In genomic region chr16:57024894-57025680, GRCh38 we compare ENCODE assay signal across 20 cellular contexts. TPM values are rescaled to one million over a fixed set of nuclear protein-coding genes. Genes with fewer than 3 reads are reported as not detected.
A peak's percentile ranks its signal among the peaks of the same experiment; 100 is the strongest.
DNase-seq lines count a peak whose midpoint lies in the region; ATAC-seq, FAIRE-seq and TF ChIP-seq lines count a peak whose summit lies in the region.
"Had no signal": no experiment of that assay in that cellular context is flagged by ENCODE, and none has a peak within 500 bp of the region (broad histone marks: within the 10 kb centered on the region; RNA-seq: fewer than 3 reads in every experiment).

No MANE protein-coding gene starts in this region.

- H3K4me3 Mint-ChIP-seq in CD14-positive monocyte = peak overlapping the region in 1 of 2 donors; percentile 30
- H3K4me3 Mint-ChIP-seq in naive thymus-derived CD8-positive, alpha-beta T cell = peak overlapping the region in 7 of 10 donors; percentile 22 to 87 (median 61)
- H3K4me3 Mint-ChIP-seq: activated CD4-positive, alpha-beta T cell treated with anti-CD3 and anti-CD28 coated beads, Interleukin-2, amount 10 ng/mL, durations not matched to agents 24 days and 14 days; stimulated activated naive CD8-positive, alpha-beta T cell treated with anti-CD3 and anti-CD28 coated beads, Interleukin-15, Interleukin-2, amounts not matched to agents 100 ng/mL and 50 ng/mL, for 24 hours had no signal

- DNase-seq in CD14-positive monocyte (ENCODE audit: low spot score) (no peak), GM12892 (ENCODE audit: insufficient read length) (no peak), SKM-1 treated with dmso at 0.1 percent for 144 hours (lab: John Stamatoyannopoulos, UW; ENCODE audit: unreplicated experiment) (peak; percentile 38), coronary artery (ENCODE audit: low spot score) (no peak), HuH-7 (ENCODE audit: low spot score) (no peak)
- DNase-seq in naive thymus-derived CD8-positive, alpha-beta T cell = no peak
- DNase-seq: activated CD4-positive, alpha-beta T cell treated with anti-CD3 and anti-CD28 coated beads, Interleukin-2, amount 10 ng/mL, durations not matched to agents 24 days and 14 days; activated naive CD4-positive, alpha-beta T cell; COR-L47; kidney; NCI-H1048; NCI-H2081 treated with DMSO at 0.1 percent for 48 hours; NCI-H510A; pancreas; stimulated activated CD4-positive, alpha-beta T cell treated with anti-CD3 and anti-CD28 coated beads, Interleukin-1b, Interleukin-23, amount 100 ng/mL, for 48 hours had no signal

- TF ChIP-seq CTCF in CD14-positive monocyte (IDR thresholded peaks at IDR 0.05) = no peak
- no peak for TF ChIP-seq CTCF in coronary artery (IDR thresholded peaks at IDR 0.05)

- no peak for ATAC-seq in naive thymus-derived CD8-positive, alpha-beta T cell
- ATAC-seq in HG02852 (IDR thresholded peaks at IDR 0.05; ENCODE audit: unreplicated experiment) = no peak
- ATAC-seq in activated CD4-positive, CD25-positive, alpha-beta regulatory T cell treated with anti-CD3 and anti-CD28 coated beads, Interleukin-2, amount 50 U/mL, for 24 hours = no peak

- TF ChIP-seq POLR2A in GM12892 (IDR thresholded peaks at IDR 0.05; ENCODE audit: low read depth, low read length) = 0 out of 2 replicates have a peak, but pooled peaks have one; percentile 25

- H3K4me1 Mint-ChIP-seq in CD14-positive monocyte = peaks cover 62% of the 10 kb centered on the region
- H3K4me1 Mint-ChIP-seq in naive thymus-derived CD8-positive, alpha-beta T cell = peaks cover 64 to 98% (median 96%) of the 10 kb centered on the region in 4 donors

- POLR2A ChIA-PET in naive thymus-derived CD8-positive, alpha-beta T cell (lab: Charles Lee) = interaction anchor here (1.3 to 15.3 kb wide), 7 partner anchors 11 to 94 kb away, joined by 3 to 319 read pairs (median 27); partner anchors contain the start of genes HERPUD1 and NLRC5

- no peak for FAIRE-seq in GM12892 (lab: Jason Lieb, UNC)
- FAIRE-seq: H54, kidney, pancreas had no signal

- H3K4me3 ChIP-seq in coronary artery = no peak overlapping the region
- H3K4me3 ChIP-seq: pancreas, tibial nerve had no signal

- H3K36me3 Mint-ChIP-seq in CD14-positive monocyte = peaks cover 77 to 80% of the 10 kb centered on the region in 2 donors
- peaks cover 0 to 83% (median 39%) of the 10 kb centered on the region in 3 donors for H3K36me3 Mint-ChIP-seq in naive thymus-derived CD8-positive, alpha-beta T cell

- H3K27me3 Mint-ChIP-seq in CD14-positive monocyte (ENCODE audit: low read depth in 3 of 3) = no peaks in the 10 kb centered on the region
- H3K27me3 Mint-ChIP-seq in naive thymus-derived CD8-positive, alpha-beta T cell = no peaks in the 10 kb centered on the region
- H3K27me3 Mint-ChIP-seq: activated CD4-positive, alpha-beta T cell treated with anti-CD3 and anti-CD28 coated beads, Interleukin-2, amount 10 ng/mL, durations not matched to agents 24 days and 14 days; stimulated activated naive CD8-positive, alpha-beta T cell treated with anti-CD3 and anti-CD28 coated beads, Interleukin-15, Interleukin-2, amounts not matched to agents 100 ng/mL and 50 ng/mL, for 24 hours had no signal

- intact Hi-C loops in CD14-positive monocyte (cut with micrococcal nuclease) = no loop called here

- peak overlapping the region; percentile 60 to 84 (median 75) for H3K27ac Mint-ChIP-seq in CD14-positive monocyte
- H3K27ac Mint-ChIP-seq in naive thymus-derived CD8-positive, alpha-beta T cell = peak overlapping the region in 9 of 10 donors; percentile 20 to 96 (median 85)

- peaks cover 0 to 1% (median 0%) of the 10 kb centered on the region in 7 donors for H3K9me3 Mint-ChIP-seq in CD14-positive monocyte
- H3K9me3 Mint-ChIP-seq in naive thymus-derived CD8-positive, alpha-beta T cell = peaks cover 0 to 4% (median 0%) of the 10 kb centered on the region in 9 donors
- H3K9me3 Mint-ChIP-seq: stimulated activated naive CD8-positive, alpha-beta T cell treated with anti-CD3 and anti-CD28 coated beads, Interleukin-15, Interleukin-2, amounts not matched to agents 100 ng/mL and 50 ng/mL, for 24 hours had no signal

- H3K27ac ChIP-seq in coronary artery = no peak overlapping the region
- H3K27ac ChIP-seq: pancreas, tibial nerve had no signal

RNA-seq across cellular contexts. Expression of gene NLRC5, which starts 35.7 kb away (rescaled TPM):
- polyA plus RNA-seq in CD14-positive monocyte = 10 to 100 TPM; 10.3 to 21.6 TPM
- 99.5 TPM for polyA plus RNA-seq in GM12892 (2012; ENCODE audit: missing spikeins)
- 100 to 1,000 TPM; 474 to 488 TPM for total RNA-seq in naive thymus-derived CD8-positive, alpha-beta T cell
- polyA plus RNA-seq in naive thymus-derived CD8-positive, alpha-beta T cell = 100 to 1,000 TPM in 1 of 3 donors, 10 to 100 TPM in 2; 70.4 to 137 (median 80.0) TPM
